ENCODE assay signal across 9 cellular contexts in the genomic region with DNA sequence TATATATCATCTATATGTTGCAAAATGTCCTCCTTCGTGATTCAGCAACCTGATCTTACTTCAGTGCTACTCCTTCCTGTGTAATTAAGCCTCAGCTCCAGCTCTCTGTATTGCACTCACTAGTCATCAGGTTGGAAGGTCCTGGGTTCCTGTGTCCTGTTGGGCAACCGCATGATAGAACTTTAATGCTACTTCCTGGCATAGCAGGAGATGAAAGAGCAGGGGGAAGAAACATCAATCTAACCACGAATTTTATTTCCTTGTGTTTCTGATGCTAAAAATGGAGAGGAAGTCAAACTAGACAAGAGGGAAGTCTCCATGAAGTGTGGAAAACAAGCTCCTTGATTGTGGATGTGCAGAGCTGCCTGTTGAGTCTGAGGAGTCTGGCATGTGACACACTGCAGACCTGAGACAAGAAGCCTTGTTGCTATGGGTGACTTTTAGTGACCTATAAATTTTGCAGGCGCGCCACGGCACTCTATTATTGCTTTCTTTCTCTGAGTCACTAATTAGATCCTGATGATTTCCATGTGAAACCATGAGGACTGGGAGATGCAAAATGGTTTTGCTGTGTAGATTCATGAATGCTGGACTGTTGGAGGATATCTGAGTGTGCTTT. TPM values are rescaled to one million over a fixed set of nuclear protein-coding genes. Genes with fewer than 3 reads are reported as not detected.
A peak's percentile ranks its signal among the peaks of the same experiment; 100 is the strongest.
DNase-seq lines count a peak whose midpoint lies in the region; ATAC-seq, FAIRE-seq and TF ChIP-seq lines count a peak whose summit lies in the region.
"Had no signal": no experiment of that assay in that cellular context is flagged by ENCODE, and none has a peak within 500 bp of the region (broad histone marks: within the 10 kb centered on the region; RNA-seq: fewer than 3 reads in every experiment).

No MANE protein-coding gene starts in this region.

- DNase-seq in AG10803 (ENCODE audit: low read depth), result peak; percentile 94
- DNase-seq in KG1 (lab: John Stamatoyannopoulos, UW), result peak; percentile 39
- DNase-seq in amniotic epithelial cell (ENCODE audit: low read depth), result peak; percentile 96
- DNase-seq in kidney, result no peak
- no peak for DNase-seq in D341Med (ENCODE audit: low spot score)

- TF ChIP-seq CTCF in AG10803 (conservative IDR thresholded peaks at IDR 0.05; ENCODE audit: low read length) (no peak), kidney (IDR thresholded peaks at IDR 0.05; ENCODE audit: borderline replicate concordance, extremely low read depth, insufficient read depth) (no peak)

- ATAC-seq in GM21360 (IDR thresholded peaks at IDR 0.05; ENCODE audit: unreplicated experiment), result no peak
- ATAC-seq in GM18517 (IDR thresholded peaks at IDR 0.05; ENCODE audit: unreplicated experiment), result no peak
- ATAC-seq in GM18861 (IDR thresholded peaks at IDR 0.05; ENCODE audit: unreplicated experiment), result no peak

- peak overlapping the region; percentile 40 to 76 for H3K27ac ChIP-seq in kidney (ENCODE audit: low read depth in 2 of 2, low read length in 2 of 2)

- H3K4me1 ChIP-seq in kidney (ENCODE audit: control insufficient read depth in 1 of 2, insufficient read depth in 1 of 2, low read depth in 1 of 2, low read length in 2 of 2), result peaks cover 16 to 37% of the 10 kb centered on the region in 2 donors

- no peak for FAIRE-seq in kidney (lab: Jason Lieb, UNC)
- FAIRE-seq: colon had no signal

- H3K9me3 ChIP-seq in kidney (ENCODE audit: control insufficient read depth in 1 of 2, low read length in 2 of 2), result no peaks in the 10 kb centered on the region

- intact Hi-C loops in kidney (cut with DNase I), result no loop called here

- H3K4me3 ChIP-seq in AG10803 (ENCODE audit: low read length) (0 out of 2 replicates have a peak overlapping the region, but pooled peaks have one; percentile 0), kidney (ENCODE audit: low read length in 2 of 2) (no peak overlapping the region)

- H3K36me3 ChIP-seq in kidney (ENCODE audit: control insufficient read depth in 1 of 2, insufficient read depth in 2 of 2, low read length in 2 of 2), result peaks cover 0 to 3% of the 10 kb centered on the region in 2 donors

- H3K9ac ChIP-seq in kidney (ENCODE audit: low read length in 2 of 2), result no peak overlapping the region

RNA-seq across cellular contexts. Expression of gene IGSF6, which starts 25.6 kb away (rescaled TPM):
- 8.1 TPM for total RNA-seq in kidney
- polyA plus RNA-seq in kidney (ENCODE audit: insufficient read depth, low read depth, low replicate concordance), result 1.1 TPM

RNA-seq across cellular contexts. Expression of gene METTL9, which starts 27.4 kb away (rescaled TPM):
- total RNA-seq in kidney, result 129 TPM
- 193 TPM for polyA plus RNA-seq in kidney (ENCODE audit: insufficient read depth, low read depth, low replicate concordance)

RNA-seq across cellular contexts. Expression of gene OTOA, which starts 37.0 kb away (rescaled TPM):
- 0.13 TPM for total RNA-seq in kidney
- 0.39 TPM for polyA plus RNA-seq in kidney (ENCODE audit: insufficient read depth, low read depth, low replicate concordance)

Comparison
In these comparisons a context has a peak if more than half of its experiments do, and no peak if none do; other contexts are left out.
1. DNase-seq: peak in AG10803 (single experiment), KG1 (single experiment) and amniotic epithelial cell (single experiment); none in kidney (single experiment) and D341Med (single experiment).